Comparison of ENCODE assay signal across 6 cellular contexts in genomic region chr7:151008511-151009323, GRCh38. TPM values are rescaled to one million over a fixed set of nuclear protein-coding genes. Genes with fewer than 3 reads are reported as not detected.
A peak's percentile ranks its signal among the peaks of the same experiment; 100 is the strongest.
DNase-seq lines count a peak whose midpoint lies in the region; ATAC-seq and TF ChIP-seq lines count a peak whose summit lies in the region.

No MANE protein-coding gene starts in this region.

- H3K9me2 ChIP-seq in hepatocyte (replicated peaks; ENCODE audit: insufficient read depth): no peaks in the 10 kb centered on the region

- WGBS in hepatocyte (ENCODE audit: low lambda C conversion rate, missing lambda C conversion rate): 64% methylated on average over 36 of the region's 40 CpGs

- ATAC-seq in HG03354 (IDR thresholded peaks at IDR 0.05; ENCODE audit: poor library complexity, severe bottlenecking, unreplicated experiment): peak; percentile 89

- peak; percentile 67 for TF ChIP-seq CTCF in hepatocyte (IDR thresholded peaks at IDR 0.05; ENCODE audit: poor library complexity)

- peak overlapping the region; percentile 60 for H3K4me2 ChIP-seq in hepatocyte

- no peaks in the 10 kb centered on the region for H3K27me3 ChIP-seq in hepatocyte

- DNase-seq in D341Med (ENCODE audit: low spot score) (peak; percentile 88), hepatocyte (ENCODE audit: low spot score) (peak; percentile 64), NCI-H2196 treated with DMSO at 0.1 percent for 48 hours (lab: John Stamatoyannopoulos, UW; ENCODE audit: unreplicated experiment) (no peak)
- DNase-seq in activated CD8-positive, alpha-beta memory T cell treated with anti-CD3 and anti-CD28 coated beads, Interleukin-2, amount 50 U/mL, for 24 hours (ENCODE audit: extremely low read depth): peak; percentile 62
- peak; percentile 62 to 65 for DNase-seq in stimulated activated CD8-positive, alpha-beta memory T cell treated with anti-CD3 and anti-CD28 coated beads, Interleukin-2, amount 100 ng/mL, for 1 hour (ENCODE audit: low read depth in 2 of 2)

- H3K36me3 ChIP-seq in hepatocyte (replicated peaks; ENCODE audit: insufficient read depth, low read depth): no peaks in the 10 kb centered on the region

- no peaks in the 10 kb centered on the region for H3K9me3 ChIP-seq in hepatocyte (ENCODE audit: low read depth)

- no peak overlapping the region for H3K27ac ChIP-seq in hepatocyte

- no peaks in the 10 kb centered on the region for H4K20me1 ChIP-seq in hepatocyte (ENCODE audit: insufficient read depth, poor library complexity, severe bottlenecking)

- no peaks in the 10 kb centered on the region for H3K79me2 ChIP-seq in hepatocyte

- no peak overlapping the region for H3K4me3 ChIP-seq in hepatocyte

- no peak overlapping the region for H2AFZ ChIP-seq in hepatocyte

- H3K4me1 ChIP-seq in hepatocyte (ENCODE audit: insufficient read depth): peaks cover 30% of the 10 kb centered on the region

RNA-seq across cellular contexts. Expression of gene ATG9B, which starts 15.6 kb away (rescaled TPM):
- total RNA-seq in hepatocyte: 0.64 and 0.80 TPM in 2 replicates
- 2.4 and 13.2 TPM in 2 replicates for polyA plus RNA-seq in hepatocyte

RNA-seq across cellular contexts. Expression of gene NOS3, which starts 17.9 kb away (rescaled TPM):
- total RNA-seq in hepatocyte: 8.1 and 9.8 TPM in 2 replicates
- polyA plus RNA-seq in hepatocyte: 15.3 and 17.4 TPM in 2 replicates

RNA-seq across cellular contexts. Expression of gene ABCB8, which starts 19.5 kb away (rescaled TPM):
- total RNA-seq in hepatocyte: 22.6 and 24.4 TPM in 2 replicates
- polyA plus RNA-seq in hepatocyte: 32.6 and 41.2 TPM in 2 replicates

RNA-seq across cellular contexts. Expression of gene KCNH2, which starts 30.6 kb away (rescaled TPM):
- total RNA-seq in hepatocyte: 8.4 and 9.4 TPM in 2 replicates
- 9.1 and 11.3 TPM in 2 replicates for polyA plus RNA-seq in hepatocyte

RNA-seq across cellular contexts. Expression of gene ASIC3, which starts 39.6 kb away (rescaled TPM):
- 2.9 and 4.5 TPM in 2 replicates for total RNA-seq in hepatocyte
- 2.1 and 7.0 TPM in 2 replicates for polyA plus RNA-seq in hepatocyte
